In the genomic region with DNA sequence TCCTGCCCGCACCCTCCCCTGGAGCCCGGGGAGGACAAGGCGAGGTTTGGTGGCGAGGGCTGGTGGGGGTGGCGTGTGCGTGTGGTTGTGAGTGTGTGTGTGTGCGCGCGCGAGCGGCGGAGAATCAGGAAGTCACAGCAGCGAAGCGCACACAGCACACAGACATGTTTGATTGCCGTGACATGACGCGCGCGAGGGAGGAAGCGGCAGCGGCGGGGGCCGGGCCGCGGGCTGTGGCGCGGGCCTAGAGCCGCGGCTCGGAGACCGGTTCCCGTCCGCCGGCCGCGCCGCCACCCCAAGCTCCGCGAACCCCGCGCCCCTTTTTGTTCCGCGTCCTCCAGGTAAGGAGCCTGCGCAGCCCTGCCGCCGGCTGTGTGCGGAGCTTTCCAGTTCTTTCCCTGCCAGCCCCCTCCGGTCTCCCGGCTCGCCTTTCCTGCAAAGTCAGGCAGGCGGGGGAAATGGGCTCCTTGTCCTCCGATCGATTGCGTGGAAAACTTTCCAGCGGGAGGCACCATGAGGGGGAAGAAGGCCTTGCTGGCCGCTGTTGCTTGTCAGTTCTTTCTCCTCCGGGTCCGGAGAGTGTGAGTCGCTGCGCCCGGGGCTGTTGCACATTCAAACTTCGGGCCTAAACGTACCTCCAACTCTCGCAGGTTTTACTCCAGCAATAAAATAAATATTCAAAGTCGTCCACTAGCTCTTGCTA, we compare ENCODE assay signal across 1 cellular context.
TF ChIP-seq lines count a peak whose summit lies in the region.

No MANE protein-coding gene starts in this region.

TF ChIP-seq in HepG2, 621 proteins besides CTCF, POLR2A, EP300 and RAD21 (continued from another document and continues in another):
- peak; percentile 68 for TF ChIP-seq MEIS2 (CRISPR knock-in tag; IDR thresholded peaks at IDR 0.05)
- TF ChIP-seq, protein P1, sequence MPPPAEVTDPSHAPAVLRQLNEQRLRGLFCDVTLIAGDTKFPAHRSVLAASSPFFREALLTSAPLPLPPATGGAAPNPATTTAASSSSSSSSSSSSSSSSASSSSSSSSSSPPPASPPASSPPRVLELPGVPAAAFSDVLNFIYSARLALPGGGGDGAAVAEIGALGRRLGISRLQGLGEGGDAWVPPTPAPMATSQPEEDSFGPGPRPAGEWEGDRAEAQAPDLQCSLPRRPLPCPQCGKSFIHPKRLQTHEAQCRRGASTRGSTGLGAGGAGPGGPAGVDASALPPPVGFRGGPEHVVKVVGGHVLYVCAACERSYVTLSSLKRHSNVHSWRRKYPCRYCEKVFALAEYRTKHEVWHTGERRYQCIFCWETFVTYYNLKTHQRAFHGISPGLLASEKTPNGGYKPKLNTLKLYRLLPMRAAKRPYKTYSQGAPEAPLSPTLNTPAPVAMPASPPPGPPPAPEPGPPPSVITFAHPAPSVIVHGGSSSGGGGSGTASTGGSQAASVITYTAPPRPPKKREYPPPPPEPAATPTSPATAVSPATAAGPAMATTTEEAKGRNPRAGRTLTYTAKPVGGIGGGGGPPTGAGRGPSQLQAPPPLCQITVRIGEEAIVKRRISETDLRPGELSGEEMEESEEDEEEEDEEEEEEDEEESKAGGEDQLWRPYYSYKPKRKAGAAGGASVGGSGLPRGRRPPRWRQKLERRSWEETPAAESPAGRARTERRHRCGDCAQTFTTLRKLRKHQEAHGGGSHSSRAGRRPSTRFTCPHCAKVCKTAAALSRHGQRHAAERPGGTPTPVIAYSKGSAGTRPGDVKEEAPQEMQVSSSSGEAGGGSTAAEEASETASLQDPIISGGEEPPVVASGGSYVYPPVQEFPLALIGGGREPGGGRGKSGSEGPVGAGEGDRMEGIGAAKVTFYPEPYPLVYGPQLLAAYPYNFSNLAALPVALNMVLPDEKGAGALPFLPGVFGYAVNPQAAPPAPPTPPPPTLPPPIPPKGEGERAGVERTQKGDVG (CRISPR knock-in tag; IDR thresholded peaks at IDR 0.05; ENCODE audit: borderline replicate concordance), result no peak
- TF ChIP-seq TCF12 (IDR thresholded peaks at IDR 0.05), result no peak
- TF ChIP-seq TCF12 (CRISPR knock-in tag; IDR thresholded peaks at IDR 0.05), result 0 out of 2 replicates have a peak, but pooled peaks have one; percentile 28
- peak; percentile 66; the same call in 1 of the 2 replicates for TF ChIP-seq ARNT2 (CRISPR knock-in tag; IDR thresholded peaks at IDR 0.05; ENCODE audit: low read depth)
- TF ChIP-seq, protein P2, sequence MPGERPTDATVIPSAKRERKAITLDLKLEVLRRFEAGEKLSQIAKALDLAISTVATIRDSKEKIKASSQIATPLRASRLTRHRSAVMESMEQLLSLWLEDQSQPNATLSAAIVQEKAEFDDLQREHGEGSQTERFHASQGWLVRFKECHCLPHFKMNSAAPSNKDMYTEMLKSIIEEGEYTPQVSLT (CRISPR knock-in tag; IDR thresholded peaks at IDR 0.05; ENCODE audit: borderline replicate concordance, low read depth), result no peak
- TF ChIP-seq DMAP1 (CRISPR knock-in tag; IDR thresholded peaks at IDR 0.05), result peak; percentile 72; the same call in 1 of the 2 replicates
- TF ChIP-seq, protein P3, sequence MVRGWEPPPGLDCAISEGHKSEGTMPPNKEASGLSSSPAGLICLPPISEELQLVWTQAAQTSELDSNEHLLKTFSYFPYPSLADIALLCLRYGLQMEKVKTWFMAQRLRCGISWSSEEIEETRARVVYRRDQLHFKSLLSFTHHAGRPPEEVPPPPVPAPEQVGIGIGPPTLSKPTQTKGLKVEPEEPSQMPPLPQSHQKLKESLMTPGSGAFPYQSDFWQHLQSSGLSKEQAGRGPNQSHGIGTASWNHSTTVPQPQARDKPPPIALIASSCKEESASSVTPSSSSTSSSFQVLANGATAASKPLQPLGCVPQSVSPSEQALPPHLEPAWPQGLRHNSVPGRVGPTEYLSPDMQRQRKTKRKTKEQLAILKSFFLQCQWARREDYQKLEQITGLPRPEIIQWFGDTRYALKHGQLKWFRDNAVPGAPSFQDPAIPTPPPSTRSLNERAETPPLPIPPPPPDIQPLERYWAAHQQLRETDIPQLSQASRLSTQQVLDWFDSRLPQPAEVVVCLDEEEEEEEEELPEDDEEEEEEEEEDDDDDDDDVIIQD (CRISPR knock-in tag; IDR thresholded peaks at IDR 0.05; ENCODE audit: low read depth), result no peak
- no peak for TF ChIP-seq TBX3 (IDR thresholded peaks at IDR 0.05; ENCODE audit: borderline replicate concordance)
- peak; percentile 75 for TF ChIP-seq PHF8 (CRISPR knock-in tag; IDR thresholded peaks at IDR 0.05)
- TF ChIP-seq, protein P4, sequence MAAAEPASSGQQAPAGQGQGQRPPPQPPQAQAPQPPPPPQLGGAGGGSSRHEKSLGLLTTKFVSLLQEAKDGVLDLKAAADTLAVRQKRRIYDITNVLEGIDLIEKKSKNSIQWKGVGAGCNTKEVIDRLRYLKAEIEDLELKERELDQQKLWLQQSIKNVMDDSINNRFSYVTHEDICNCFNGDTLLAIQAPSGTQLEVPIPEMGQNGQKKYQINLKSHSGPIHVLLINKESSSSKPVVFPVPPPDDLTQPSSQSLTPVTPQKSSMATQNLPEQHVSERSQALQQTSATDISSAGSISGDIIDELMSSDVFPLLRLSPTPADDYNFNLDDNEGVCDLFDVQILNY (CRISPR knock-in tag; conservative IDR thresholded peaks at IDR 0.05), result 0 out of 2 replicates have a peak, but pooled peaks have one; percentile 31
- 0 out of 2 replicates have a peak, but pooled peaks have one; percentile 11 for TF ChIP-seq HOXA5 (CRISPR knock-in tag; IDR thresholded peaks at IDR 0.05)
- TF ChIP-seq HNRNPK (IDR thresholded peaks at IDR 0.05; ENCODE audit: low read depth, low read length, poor library complexity, severe bottlenecking), result no peak
- TF ChIP-seq ZNF83 (CRISPR knock-in tag; IDR thresholded peaks at IDR 0.05; ENCODE audit: borderline replicate concordance), result no peak
- peak; percentile 63; the same call in 1 of the 2 replicates for TF ChIP-seq ZNF292 (CRISPR knock-in tag; IDR thresholded peaks at IDR 0.05; ENCODE audit: borderline replicate concordance, low read depth)
- TF ChIP-seq ASH2L (IDR thresholded peaks at IDR 0.05; ENCODE audit: insufficient read length, low read depth, low read length), result peak; percentile 93
- TF ChIP-seq NCOA5 (CRISPR knock-in tag; IDR thresholded peaks at IDR 0.05), result no peak
- no peak for TF ChIP-seq KDM6A (CRISPR knock-in tag; IDR thresholded peaks at IDR 0.05; ENCODE audit: low read depth)
- no peak for TF ChIP-seq WIZ (CRISPR knock-in tag; IDR thresholded peaks at IDR 0.05)
- TF ChIP-seq ZNF580 (CRISPR knock-in tag; IDR thresholded peaks at IDR 0.05; ENCODE audit: borderline replicate concordance, low read depth), result no peak
- TF ChIP-seq YEATS4 (CRISPR knock-in tag; IDR thresholded peaks at IDR 0.05; ENCODE audit: borderline replicate concordance), result peak; percentile 64
- TF ChIP-seq ZNF574 (CRISPR knock-in tag; IDR thresholded peaks at IDR 0.05), result no peak
- TF ChIP-seq ZNF775 (CRISPR knock-in tag; IDR thresholded peaks at IDR 0.05; ENCODE audit: borderline replicate concordance), result no peak
- no peak for TF ChIP-seq ZNF878 (CRISPR knock-in tag; IDR thresholded peaks at IDR 0.05)
- TF ChIP-seq, protein P5, sequence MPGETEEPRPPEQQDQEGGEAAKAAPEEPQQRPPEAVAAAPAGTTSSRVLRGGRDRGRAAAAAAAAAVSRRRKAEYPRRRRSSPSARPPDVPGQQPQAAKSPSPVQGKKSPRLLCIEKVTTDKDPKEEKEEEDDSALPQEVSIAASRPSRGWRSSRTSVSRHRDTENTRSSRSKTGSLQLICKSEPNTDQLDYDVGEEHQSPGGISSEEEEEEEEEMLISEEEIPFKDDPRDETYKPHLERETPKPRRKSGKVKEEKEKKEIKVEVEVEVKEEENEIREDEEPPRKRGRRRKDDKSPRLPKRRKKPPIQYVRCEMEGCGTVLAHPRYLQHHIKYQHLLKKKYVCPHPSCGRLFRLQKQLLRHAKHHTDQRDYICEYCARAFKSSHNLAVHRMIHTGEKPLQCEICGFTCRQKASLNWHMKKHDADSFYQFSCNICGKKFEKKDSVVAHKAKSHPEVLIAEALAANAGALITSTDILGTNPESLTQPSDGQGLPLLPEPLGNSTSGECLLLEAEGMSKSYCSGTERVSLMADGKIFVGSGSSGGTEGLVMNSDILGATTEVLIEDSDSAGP (CRISPR knock-in tag; IDR thresholded peaks at IDR 0.05; ENCODE audit: borderline replicate concordance), result no peak
- TF ChIP-seq HDAC1 (CRISPR knock-in tag; IDR thresholded peaks at IDR 0.05), result peak; percentile 10; the same call in 1 of the 2 replicates
- 0 out of 2 replicates have a peak, but pooled peaks have one; percentile 2 for TF ChIP-seq ZNF446 (CRISPR knock-in tag; IDR thresholded peaks at IDR 0.05)
- TF ChIP-seq ZNF234 (CRISPR knock-in tag; conservative IDR thresholded peaks at IDR 0.05), result no peak
- TF ChIP-seq, protein P6, sequence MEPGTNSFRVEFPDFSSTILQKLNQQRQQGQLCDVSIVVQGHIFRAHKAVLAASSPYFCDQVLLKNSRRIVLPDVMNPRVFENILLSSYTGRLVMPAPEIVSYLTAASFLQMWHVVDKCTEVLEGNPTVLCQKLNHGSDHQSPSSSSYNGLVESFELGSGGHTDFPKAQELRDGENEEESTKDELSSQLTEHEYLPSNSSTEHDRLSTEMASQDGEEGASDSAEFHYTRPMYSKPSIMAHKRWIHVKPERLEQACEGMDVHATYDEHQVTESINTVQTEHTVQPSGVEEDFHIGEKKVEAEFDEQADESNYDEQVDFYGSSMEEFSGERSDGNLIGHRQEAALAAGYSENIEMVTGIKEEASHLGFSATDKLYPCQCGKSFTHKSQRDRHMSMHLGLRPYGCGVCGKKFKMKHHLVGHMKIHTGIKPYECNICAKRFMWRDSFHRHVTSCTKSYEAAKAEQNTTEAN (CRISPR knock-in tag; conservative IDR thresholded peaks at IDR 0.05), result peak; percentile 96; the same call in 1 of the 2 replicates
- no peak for TF ChIP-seq ZSCAN29 (CRISPR knock-in tag; conservative IDR thresholded peaks at IDR 0.05)
- TF ChIP-seq RNF2 (conservative IDR thresholded peaks at IDR 0.05; ENCODE audit: low read depth), result no peak
- no peak for TF ChIP-seq JDP2 (CRISPR knock-in tag; IDR thresholded peaks at IDR 0.05; ENCODE audit: borderline replicate concordance)
- no peak for TF ChIP-seq NAIF1 (CRISPR knock-in tag; IDR thresholded peaks at IDR 0.05; ENCODE audit: borderline replicate concordance)
- 0 out of 2 replicates have a peak, but pooled peaks have one; percentile 31 for TF ChIP-seq ZNF414 (CRISPR knock-in tag; IDR thresholded peaks at IDR 0.05)
- TF ChIP-seq GATAD2A (CRISPR knock-in tag; IDR thresholded peaks at IDR 0.05), result peak; percentile 53; the same call in 1 of the 2 replicates
- TF ChIP-seq, protein P7, sequence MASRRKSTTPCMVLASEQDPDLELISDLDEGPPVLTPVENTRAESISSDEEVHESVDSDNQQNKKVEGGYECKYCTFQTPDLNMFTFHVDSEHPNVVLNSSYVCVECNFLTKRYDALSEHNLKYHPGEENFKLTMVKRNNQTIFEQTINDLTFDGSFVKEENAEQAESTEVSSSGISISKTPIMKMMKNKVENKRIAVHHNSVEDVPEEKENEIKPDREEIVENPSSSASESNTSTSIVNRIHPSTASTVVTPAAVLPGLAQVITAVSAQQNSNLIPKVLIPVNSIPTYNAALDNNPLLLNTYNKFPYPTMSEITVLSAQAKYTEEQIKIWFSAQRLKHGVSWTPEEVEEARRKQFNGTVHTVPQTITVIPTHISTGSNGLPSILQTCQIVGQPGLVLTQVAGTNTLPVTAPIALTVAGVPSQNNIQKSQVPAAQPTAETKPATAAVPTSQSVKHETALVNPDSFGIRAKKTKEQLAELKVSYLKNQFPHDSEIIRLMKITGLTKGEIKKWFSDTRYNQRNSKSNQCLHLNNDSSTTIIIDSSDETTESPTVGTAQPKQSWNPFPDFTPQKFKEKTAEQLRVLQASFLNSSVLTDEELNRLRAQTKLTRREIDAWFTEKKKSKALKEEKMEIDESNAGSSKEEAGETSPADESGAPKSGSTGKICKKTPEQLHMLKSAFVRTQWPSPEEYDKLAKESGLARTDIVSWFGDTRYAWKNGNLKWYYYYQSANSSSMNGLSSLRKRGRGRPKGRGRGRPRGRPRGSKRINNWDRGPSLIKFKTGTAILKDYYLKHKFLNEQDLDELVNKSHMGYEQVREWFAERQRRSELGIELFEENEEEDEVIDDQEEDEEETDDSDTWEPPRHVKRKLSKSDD (CRISPR knock-in tag; IDR thresholded peaks at IDR 0.05; ENCODE audit: low read depth), result no peak
- no peak for TF ChIP-seq MXI1 (IDR thresholded peaks at IDR 0.05; ENCODE audit: borderline replicate concordance, low read depth, low read length)
- no peak for TF ChIP-seq HNF1B (CRISPR knock-in tag; IDR thresholded peaks at IDR 0.05)
- TF ChIP-seq GFI1 (CRISPR knock-in tag; IDR thresholded peaks at IDR 0.05; ENCODE audit: borderline replicate concordance), result no peak
- TF ChIP-seq ZNF777 (CRISPR knock-in tag; IDR thresholded peaks at IDR 0.05), result peak; percentile 36
